In genomic region chr17:41335747-41336146, GRCh38 we compare ENCODE assay signal across 17 cellular contexts. TPM values are rescaled to one million over a fixed set of nuclear protein-coding genes. Genes with fewer than 3 reads are reported as not detected.
DNase-seq lines count a peak whose midpoint lies in the region; ATAC-seq and TF ChIP-seq lines count a peak whose summit lies in the region.
"Had no signal": no experiment of that assay in that cellular context is flagged by ENCODE, and none has a peak within 500 bp of the region (broad histone marks: within the 10 kb centered on the region; RNA-seq: fewer than 3 reads in every experiment).

No MANE protein-coding gene starts in this region.

- no peaks in the 10 kb centered on the region for H3K36me3 Mint-ChIP-seq in activated naive CD4-positive, alpha-beta T cell treated with anti-CD3 and anti-CD28 coated beads, Interleukin-2, amount 50 U/mL, for 24 hours
- H3K36me3 Mint-ChIP-seq in activated naive CD4-positive, alpha-beta T cell treated with anti-CD3 and anti-CD28 coated beads, Interleukin-2, amount 10 ng/mL, durations not matched to agents 7 days and 5 days = no peaks in the 10 kb centered on the region
- H3K36me3 Mint-ChIP-seq in T-cell = no peaks in the 10 kb centered on the region
- H3K36me3 Mint-ChIP-seq in stimulated activated memory B cell treated with anti-CD40 and anti-IgM and Interleukin-4, amounts not matched to agents 10 μg/mL and 1 μg/mL and 100 μg/mL, for 72 hours = no peaks in the 10 kb centered on the region

- POLR2A ChIA-PET in T-cell (lab: Charles Lee) = no interaction called here

- DNase-seq in activated naive CD4-positive, alpha-beta T cell treated with anti-CD3 and anti-CD28 coated beads, Interleukin-2, amount 10 ng/mL, durations not matched to agents 7 days and 5 days = no peak
- DNase-seq in T-cell (no peak), esophagus muscularis mucosa (ENCODE audit: extremely low spot score) (peak; percentile 45)
- DNase-seq: DMS79, H7, IMR-90, NCI-H1105, NCI-H2029 treated with DMSO at 0.1 percent for 48 hours, NCI-H226, NCI-H510A treated with DMSO at 0.1 percent for 48 hours, NCI-H748 treated with DMSO at 0.1 percent for 48 hours, SIG-M5 had no signal

- CTCF ChIA-PET in activated naive CD4-positive, alpha-beta T cell treated with anti-CD3 and anti-CD28 coated beads, Interleukin-2, amount 10 ng/mL, durations not matched to agents 7 days and 5 days (lab: Charles Lee) = no interaction called here
- CTCF ChIA-PET in T-cell (lab: Charles Lee) = interaction anchor here in 1 of 2 donors (0.5 kb wide), 1 partner anchor 13 kb away, joined by 3 read pairs; no protein-coding TSS in a partner anchor

- H3K9me3 ChIP-seq in esophagus muscularis mucosa = no peaks in the 10 kb centered on the region

- no peaks in the 10 kb centered on the region for H3K9me3 Mint-ChIP-seq in activated naive CD4-positive, alpha-beta T cell treated with anti-CD3 and anti-CD28 coated beads, Interleukin-2, amount 50 U/mL, for 24 hours
- H3K9me3 Mint-ChIP-seq in activated naive CD4-positive, alpha-beta T cell treated with anti-CD3 and anti-CD28 coated beads, Interleukin-2, amount 10 ng/mL, durations not matched to agents 7 days and 5 days = no peaks in the 10 kb centered on the region
- no peaks in the 10 kb centered on the region for H3K9me3 Mint-ChIP-seq in T-cell
- no peaks in the 10 kb centered on the region for H3K9me3 Mint-ChIP-seq in stimulated activated memory B cell treated with anti-CD40 and anti-IgM and Interleukin-4, amounts not matched to agents 10 μg/mL and 1 μg/mL and 100 μg/mL, for 72 hours

- H3K4me1 Mint-ChIP-seq in activated naive CD4-positive, alpha-beta T cell treated with anti-CD3 and anti-CD28 coated beads, Interleukin-2, amount 50 U/mL, for 24 hours = peaks cover 71% of the 10 kb centered on the region
- H3K4me1 Mint-ChIP-seq in activated naive CD4-positive, alpha-beta T cell treated with anti-CD3 and anti-CD28 coated beads, Interleukin-2, amount 10 ng/mL, durations not matched to agents 7 days and 5 days = peaks cover 53% of the 10 kb centered on the region
- H3K4me1 Mint-ChIP-seq in T-cell = peaks cover 68 to 77% (median 73%) of the 10 kb centered on the region in 3 donors
- H3K4me1 Mint-ChIP-seq in stimulated activated memory B cell treated with anti-CD40 and anti-IgM and Interleukin-4, amounts not matched to agents 10 μg/mL and 1 μg/mL and 100 μg/mL, for 72 hours = peaks cover 43% of the 10 kb centered on the region

- ATAC-seq in T-cell (replicated peaks in 1 of 4) (no peak), GM21825 (IDR thresholded peaks at IDR 0.05; ENCODE audit: unreplicated experiment) (no peak), GM21447 (IDR thresholded peaks at IDR 0.05; ENCODE audit: unreplicated experiment) (no peak)
- no peak for ATAC-seq in stimulated activated memory B cell treated with anti-CD40 and anti-IgM and Interleukin-4, amounts not matched to agents 10 μg/mL and 1 μg/mL and 100 μg/mL, for 72 hours

- 90% methylated on average over 1 of the region's 1 CpG for WGBS in esophagus muscularis mucosa

- intact Hi-C loops in esophagus muscularis mucosa (cut with DNase I) = no loop called here

- no peaks in the 10 kb centered on the region for H3K27me3 ChIP-seq in esophagus muscularis mucosa
- H3K27me3 ChIP-seq: BLaER1 had no signal

- no peak for TF ChIP-seq CTCF in esophagus muscularis mucosa (IDR thresholded peaks at IDR 0.05)

- no peak for TF ChIP-seq EP300 in esophagus muscularis mucosa (IDR thresholded peaks at IDR 0.05)

- H3K27ac ChIP-seq in esophagus muscularis mucosa (replicated peaks in 1 of 4) = no peak overlapping the region
- H3K27ac ChIP-seq: BLaER1 had no signal

- peak overlapping the region; percentile 59 for H3K27ac Mint-ChIP-seq in activated naive CD4-positive, alpha-beta T cell treated with anti-CD3 and anti-CD28 coated beads, Interleukin-2, amount 50 U/mL, for 24 hours
- no peak overlapping the region for H3K27ac Mint-ChIP-seq in activated naive CD4-positive, alpha-beta T cell treated with anti-CD3 and anti-CD28 coated beads, Interleukin-2, amount 10 ng/mL, durations not matched to agents 7 days and 5 days
- peak overlapping the region; percentile 63 to 77 for H3K27ac Mint-ChIP-seq in T-cell
- H3K27ac Mint-ChIP-seq in stimulated activated memory B cell treated with anti-CD40 and anti-IgM and Interleukin-4, amounts not matched to agents 10 μg/mL and 1 μg/mL and 100 μg/mL, for 72 hours = peak overlapping the region; percentile 6

- no peak overlapping the region for H3K4me3 ChIP-seq in esophagus muscularis mucosa
- H3K4me3 ChIP-seq: BLaER1 had no signal

- TF ChIP-seq POLR2A in esophagus muscularis mucosa (IDR thresholded peaks at IDR 0.05; ENCODE audit: low read depth) = no peak

- no peaks in the 10 kb centered on the region for H3K27me3 Mint-ChIP-seq in activated naive CD4-positive, alpha-beta T cell treated with anti-CD3 and anti-CD28 coated beads, Interleukin-2, amount 50 U/mL, for 24 hours
- peaks cover 32% of the 10 kb centered on the region for H3K27me3 Mint-ChIP-seq in activated naive CD4-positive, alpha-beta T cell treated with anti-CD3 and anti-CD28 coated beads, Interleukin-2, amount 10 ng/mL, durations not matched to agents 7 days and 5 days
- H3K27me3 Mint-ChIP-seq in T-cell = no peaks in the 10 kb centered on the region
- peaks cover 27% of the 10 kb centered on the region for H3K27me3 Mint-ChIP-seq in stimulated activated memory B cell treated with anti-CD40 and anti-IgM and Interleukin-4, amounts not matched to agents 10 μg/mL and 1 μg/mL and 100 μg/mL, for 72 hours

- no peaks in the 10 kb centered on the region for H3K36me3 ChIP-seq in esophagus muscularis mucosa
- H3K36me3 ChIP-seq: BLaER1 had no signal

- peaks cover 0 to 5% (median 0%) of the 10 kb centered on the region in 4 donors for H3K4me1 ChIP-seq in esophagus muscularis mucosa

- no peak overlapping the region for H3K4me3 Mint-ChIP-seq in activated naive CD4-positive, alpha-beta T cell treated with anti-CD3 and anti-CD28 coated beads, Interleukin-2, amount 50 U/mL, for 24 hours
- H3K4me3 Mint-ChIP-seq in activated naive CD4-positive, alpha-beta T cell treated with anti-CD3 and anti-CD28 coated beads, Interleukin-2, amount 10 ng/mL, durations not matched to agents 7 days and 5 days = no peak overlapping the region
- peak overlapping the region in 1 of 3 donors; percentile 47 for H3K4me3 Mint-ChIP-seq in T-cell
- no peak overlapping the region for H3K4me3 Mint-ChIP-seq in stimulated activated memory B cell treated with anti-CD40 and anti-IgM and Interleukin-4, amounts not matched to agents 10 μg/mL and 1 μg/mL and 100 μg/mL, for 72 hours

RNA-seq across cellular contexts. Expression of gene KRT33A, which starts 14.9 kb away (rescaled TPM):
- total RNA-seq in T-cell = not detected
- not detected for total RNA-seq in esophagus muscularis mucosa
- total RNA-seq: H7, IMR-90 had no signal

RNA-seq across cellular contexts. Expression of gene KRTAP17-1, which starts 20.2 kb away (rescaled TPM):
- not detected for total RNA-seq in T-cell
- total RNA-seq in esophagus muscularis mucosa = not detected
- total RNA-seq: H7, IMR-90 had no signal

RNA-seq across cellular contexts. Expression of gene KRTAP16-1, which starts 26.6 kb away (rescaled TPM):
- 1 to 10 TPM in 1 of 5 donors, under 1 TPM in 3, not detected in 1; 0.16 to 1.1 (median 0.45) TPM for total RNA-seq in T-cell
- not detected for total RNA-seq in esophagus muscularis mucosa
- total RNA-seq: H7, IMR-90 had no signal

RNA-seq across cellular contexts. Expression of gene KRTAP29-1, which starts 33.1 kb away (rescaled TPM):
- total RNA-seq in T-cell = under 1 TPM in 2 of 5 donors, not detected in 3; 0.43 to 0.84 TPM
- total RNA-seq in esophagus muscularis mucosa = not detected
- total RNA-seq: H7, IMR-90 had no signal

RNA-seq across cellular contexts. Expression of gene KRT33B, which starts 33.9 kb away (rescaled TPM):
- not detected for total RNA-seq in T-cell
- total RNA-seq in esophagus muscularis mucosa = not detected
- total RNA-seq: H7 had no signal
